In genomic region chr11:106523921-106524320, GRCh38 we compare ENCODE assay signal across 21 cellular contexts.
DNase-seq lines count a peak whose midpoint lies in the region; ATAC-seq and TF ChIP-seq lines count a peak whose summit lies in the region.
"Had no signal": no experiment of that assay in that cellular context is flagged by ENCODE, and none has a peak within 500 bp of the region (broad histone marks: within the 10 kb centered on the region; RNA-seq: fewer than 3 reads in every experiment).

No MANE protein-coding gene starts in this region.

- no peaks in the 10 kb centered on the region for H3K79me2 ChIP-seq in PC-3 (ENCODE audit: low read length)

- DNase-seq in DMS 273 (lab: John Stamatoyannopoulos, UW; ENCODE audit: unreplicated experiment) (peak; percentile 20), NCI-H524 treated with DMSO at 0.1 percent for 48 hours (lab: John Stamatoyannopoulos, UW) (peak; percentile 26), PC-3 (no peak), NCI-H748 (lab: John Stamatoyannopoulos, UW; ENCODE audit: unreplicated experiment) (no peak), prostate gland (ENCODE audit: low spot score) (no peak)
- DNase-seq in activated T-cell treated with anti-CD3 and anti-CD28 coated beads, Interleukin-2, amount 50 U/mL, for 24 hours: no peak
- DNase-seq: ACHN; AML-193; BE2C; CD4-positive, alpha-beta T cell; CD8-positive, alpha-beta memory T cell; DMS153; DND-41; GOT3; HFFc6 had no signal

- BruUV-seq in PC-3 (replicated peaks; lab: Mats Ljungman, UMichigan): no TSS peak

- 0 out of 2 replicates have a peak overlapping the region, but pooled peaks have one; percentile 2 for H2AFZ ChIP-seq in PC-3 (ENCODE audit: low read length)

- no peaks in the 10 kb centered on the region for H4K20me1 ChIP-seq in PC-3 (ENCODE audit: low read length)
- H4K20me1 ChIP-seq: BLaER1 treated with 17β-estradiol and CSF1 and Interleukin-3, amounts not matched to agents 10 nM and 100 nM had no signal

- intact Hi-C loops in PC-3 (cut with micrococcal nuclease) (no loop called here), prostate gland (cut with DNase I) (no loop called here)

- H3K27me3 ChIP-seq in PC-3 (ENCODE audit: low read length): no peaks in the 10 kb centered on the region
- no peaks in the 10 kb centered on the region for H3K27me3 ChIP-seq in prostate gland (replicated peaks; ENCODE audit: insufficient read depth)
- H3K27me3 ChIP-seq: BE2C; BLaER1 treated with 17β-estradiol and CSF1 and Interleukin-3, amounts not matched to agents 10 nM and 100 nM had no signal

- 91% methylated on average over 2 of the region's 2 CpGs for WGBS in prostate gland

- H3K27ac Mint-ChIP-seq in nephron: peak overlapping the region in 2 of 3 experiments; percentile 2 to 33
- H3K27ac Mint-ChIP-seq in activated T-cell treated with anti-CD3 and anti-CD28 coated beads, Interleukin-2, amount 50 U/mL, for 24 hours: no peak overlapping the region
- H3K27ac Mint-ChIP-seq: CD14-positive monocyte; CD4-positive, alpha-beta T cell; CD8-positive, alpha-beta memory T cell; HFFc6 had no signal

- no peaks in the 10 kb centered on the region for H3K36me3 ChIP-seq in PC-3 (ENCODE audit: low read depth, low read length)
- no peaks in the 10 kb centered on the region for H3K36me3 ChIP-seq in prostate gland
- H3K36me3 ChIP-seq: BE2C; BLaER1 treated with 17β-estradiol and CSF1 and Interleukin-3, amounts not matched to agents 10 nM and 100 nM; HAP-1 had no signal

- H3K27me3 Mint-ChIP-seq in nephron (ENCODE audit: low read depth): no peaks in the 10 kb centered on the region
- no peaks in the 10 kb centered on the region for H3K27me3 Mint-ChIP-seq in activated T-cell treated with anti-CD3 and anti-CD28 coated beads, Interleukin-2, amount 50 U/mL, for 24 hours
- H3K27me3 Mint-ChIP-seq: CD4-positive, alpha-beta T cell; CD8-positive, alpha-beta memory T cell had no signal

- H3K4me2 ChIP-seq in PC-3 (ENCODE audit: low read length): no peak overlapping the region
- H3K4me2 ChIP-seq: BLaER1 treated with 17β-estradiol and CSF1 and Interleukin-3, amounts not matched to agents 10 nM and 100 nM had no signal

- H3K36me3 Mint-ChIP-seq in nephron (ENCODE audit: low read depth): no peaks in the 10 kb centered on the region
- H3K36me3 Mint-ChIP-seq in activated T-cell treated with anti-CD3 and anti-CD28 coated beads, Interleukin-2, amount 50 U/mL, for 24 hours (ENCODE audit: low read depth): no peaks in the 10 kb centered on the region
- H3K36me3 Mint-ChIP-seq: CD14-positive monocyte; CD8-positive, alpha-beta memory T cell had no signal

- POLR2A ChIA-PET in PC-3 (lab: Charles Lee; ENCODE audit: unreplicated experiment): no interaction called here

- H3K4me1 ChIP-seq in PC-3 (ENCODE audit: insufficient read depth, low read length) (peaks cover 7% of the 10 kb centered on the region; the same call in 1 of the 2 replicates), prostate gland (replicated peaks) (no peaks in the 10 kb centered on the region)
- H3K4me1 ChIP-seq: BE2C; BLaER1 treated with 17β-estradiol and CSF1 and Interleukin-3, amounts not matched to agents 10 nM and 100 nM; HAP-1 had no signal

- no peak overlapping the region for H3K9ac ChIP-seq in PC-3 (ENCODE audit: low read length)
- H3K9ac ChIP-seq: BLaER1 treated with 17β-estradiol and CSF1 and Interleukin-3, amounts not matched to agents 10 nM and 100 nM had no signal

- TF ChIP-seq CTCF in PC-3 (conservative IDR thresholded peaks at IDR 0.05; ENCODE audit: low read depth, low read length) (no peak), nephron (IDR thresholded peaks at IDR 0.05; ENCODE audit: unreplicated experiment in 3 of 3) (no peak), prostate gland (IDR thresholded peaks at IDR 0.05) (no peak)

- H3K4me1 Mint-ChIP-seq in nephron: peaks cover 15% of the 10 kb centered on the region
- H3K4me1 Mint-ChIP-seq in activated T-cell treated with anti-CD3 and anti-CD28 coated beads, Interleukin-2, amount 50 U/mL, for 24 hours (ENCODE audit: low read depth): no peaks in the 10 kb centered on the region
- H3K4me1 Mint-ChIP-seq: CD14-positive monocyte; CD8-positive, alpha-beta memory T cell had no signal

- no peak for ATAC-seq in PC-3
- no peak for ATAC-seq in HG02973 (IDR thresholded peaks at IDR 0.05; ENCODE audit: unreplicated experiment)

- H3K4me3 Mint-ChIP-seq in nephron: peak overlapping the region in 1 of 3 experiments; percentile 46
- H3K4me3 Mint-ChIP-seq in activated T-cell treated with anti-CD3 and anti-CD28 coated beads, Interleukin-2, amount 50 U/mL, for 24 hours: no peak overlapping the region
- H3K4me3 Mint-ChIP-seq: CD14-positive monocyte; CD4-positive, alpha-beta T cell; CD8-positive, alpha-beta memory T cell; HFFc6 had no signal

- CTCF ChIA-PET in PC-3 (lab: Charles Lee): no interaction called here

- H3K9me3 ChIP-seq in PC-3 (ENCODE audit: low read length) (no peaks in the 10 kb centered on the region), prostate gland (no peaks in the 10 kb centered on the region)
- H3K9me3 ChIP-seq: BE2C; BLaER1 treated with 17β-estradiol and CSF1 and Interleukin-3, amounts not matched to agents 10 nM and 100 nM; HAP-1 had no signal

- H3K27ac ChIP-seq in PC-3 (ENCODE audit: low read length): no peak overlapping the region
- no peak overlapping the region for H3K27ac ChIP-seq in prostate gland
- H3K27ac ChIP-seq: 22Rv1; BLaER1 treated with 17β-estradiol and CSF1 and Interleukin-3, amounts not matched to agents 10 nM and 100 nM had no signal

- no peaks in the 10 kb centered on the region for H3F3A ChIP-seq in PC-3 (ENCODE audit: low read length, unreplicated experiment)

- no peaks in the 10 kb centered on the region for H3K9me2 ChIP-seq in PC-3 (replicated peaks; ENCODE audit: low read length)

- peaks cover 3% of the 10 kb centered on the region for H3K9me3 Mint-ChIP-seq in nephron
- peaks cover 22% of the 10 kb centered on the region for H3K9me3 Mint-ChIP-seq in activated T-cell treated with anti-CD3 and anti-CD28 coated beads, Interleukin-2, amount 50 U/mL, for 24 hours
- H3K9me3 Mint-ChIP-seq: HFFc6 had no signal

- H3K4me3 ChIP-seq in PC-3 (ENCODE audit: low read length) (no peak overlapping the region), prostate gland (no peak overlapping the region)
- H3K4me3 ChIP-seq: BLaER1 treated with 17β-estradiol and CSF1 and Interleukin-3, amounts not matched to agents 10 nM and 100 nM; HAP-1 had no signal

- no peak for TF ChIP-seq POLR2A in prostate gland (IDR thresholded peaks at IDR 0.05)

Comparison
In these comparisons a context has a peak if more than half of its experiments do, and no peak if none do; other contexts are left out.
1. DNase-seq: peak in DMS 273 (single experiment) and NCI-H524 treated with DMSO at 0.1 percent for 48 hours (single experiment); none in PC-3 (single experiment), NCI-H748 (single experiment), activated T-cell treated with anti-CD3 and anti-CD28 coated beads, Interleukin-2, amount 50 U/mL, for 24 hours (single experiment) and prostate gland (single experiment).